ENCODE assay signal across 29 cellular contexts in genomic region chr19:6450166-6450565, GRCh38. TPM values are rescaled to one million over a fixed set of nuclear protein-coding genes. Genes with fewer than 3 reads are reported as not detected.
"Had no signal": no experiment of that assay in that cellular context is flagged by ENCODE, and none has a peak within 500 bp of the region (broad histone marks: within the 10 kb centered on the region; RNA-seq: fewer than 3 reads in every experiment).

No MANE protein-coding gene starts in this region.

- DNase-seq: heart left ventricle; immature natural killer cell; kidney; lower lobe of right lung; mammary epithelial cell; mesenchymal stem cell; natural killer cell; nephron progenitor cell; psoas muscle; right lobe of liver; stimulated activated CD4-positive, alpha-beta T cell treated with anti-CD3 and anti-CD28 coated beads, Interleukin-1b, Interleukin-23, amount 100 ng/mL, for 48 hours; stimulated activated CD4-positive, alpha-beta T cell treated with anti-CD3 and anti-CD28 coated beads, Interleukin-4, amount 100 ng/mL, for 1 hour; stimulated activated naive CD4-positive, alpha-beta T cell; upper lobe of left lung had no signal

- H3K27ac Mint-ChIP-seq: immature natural killer cell; natural killer cell; nephron progenitor cell; neural progenitor cell; stimulated activated naive CD8-positive, alpha-beta T cell treated with anti-CD3 and anti-CD28 coated beads, Interleukin-15, Interleukin-2, amounts not matched to agents 100 ng/mL and 50 ng/mL, for 24 hours had no signal

- ATAC-seq: heart left ventricle, lower lobe of right lung, natural killer cell, psoas muscle, right lobe of liver had no signal

- H3K27me3 Mint-ChIP-seq: stimulated activated naive CD8-positive, alpha-beta T cell treated with anti-CD3 and anti-CD28 coated beads, Interleukin-15, Interleukin-2, amounts not matched to agents 100 ng/mL and 50 ng/mL, for 24 hours had no signal

- H3K4me3 Mint-ChIP-seq: immature natural killer cell; natural killer cell; nephron progenitor cell; neural progenitor cell; stimulated activated naive CD8-positive, alpha-beta T cell treated with anti-CD3 and anti-CD28 coated beads, Interleukin-15, Interleukin-2, amounts not matched to agents 100 ng/mL and 50 ng/mL, for 24 hours had no signal

- H3K4me1 Mint-ChIP-seq: immature natural killer cell, natural killer cell, nephron progenitor cell, neural progenitor cell had no signal

- H3K27ac ChIP-seq: heart left ventricle, lower lobe of right lung, neural progenitor cell, neutrophil, parathyroid adenoma, psoas muscle, right atrium auricular region, right lobe of liver, suprapubic skin, thoracic aorta, tibial nerve, upper lobe of left lung, vagina had no signal

- H3K36me3 Mint-ChIP-seq: natural killer cell had no signal

- H3K9me3 Mint-ChIP-seq: natural killer cell had no signal

RNA-seq across cellular contexts. Expression of gene CRB3, which starts 13.9 kb away (rescaled TPM):
- total RNA-seq: posterior vena cava, psoas muscle, skeletal muscle tissue, tibial nerve had no signal

RNA-seq across cellular contexts. Expression of gene SLC25A41, which starts 16.6 kb away (rescaled TPM):
- total RNA-seq: lower lobe of right lung, mammary epithelial cell, natural killer cell, omental fat pad, right atrium auricular region, smooth muscle cell, subcutaneous adipose tissue, suprapubic skin, urinary bladder, vagina had no signal
- polyA plus RNA-seq: immature natural killer cell had no signal

RNA-seq across cellular contexts. Expression of gene DENND1C, which starts 31.4 kb away (rescaled TPM):
- total RNA-seq: skeletal muscle tissue, smooth muscle cell had no signal
